Comparison of ENCODE assay signal across 10 cellular contexts in the genomic region with DNA sequence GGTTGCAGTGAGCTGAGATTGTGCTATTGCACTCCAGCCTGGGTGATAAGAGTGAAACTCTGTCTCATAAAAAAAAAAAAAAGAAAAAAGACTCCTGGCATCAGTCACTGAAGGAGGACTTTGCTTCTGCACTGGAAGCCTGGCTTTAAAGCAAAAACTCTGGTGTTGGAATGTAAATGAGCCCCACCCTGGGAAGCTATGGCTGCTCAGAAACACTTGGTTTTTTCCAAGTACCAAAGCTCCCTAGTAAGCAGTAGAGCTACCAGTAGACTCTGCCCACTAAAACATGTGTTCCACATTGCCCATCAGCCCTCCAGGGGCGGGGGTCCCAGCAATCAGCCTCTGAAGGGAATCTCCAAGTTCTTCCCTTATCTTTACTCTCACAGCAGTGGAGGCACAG.
DNase-seq lines count a peak whose midpoint lies in the region; ATAC-seq and TF ChIP-seq lines count a peak whose summit lies in the region.
"Had no signal": no experiment of that assay in that cellular context is flagged by ENCODE, and none has a peak within 500 bp of the region (broad histone marks: within the 10 kb centered on the region; RNA-seq: fewer than 3 reads in every experiment).

No MANE protein-coding gene starts in this region.

- H3K4me3 ChIP-seq in SJSA1, result no peak overlapping the region
- no peak overlapping the region for H3K4me3 ChIP-seq in left ventricle myocardium inferior
- no peak overlapping the region for H3K4me3 ChIP-seq in trophoblast cell (ENCODE audit: low read depth, low read length)

- H4K8ac ChIP-seq in trophoblast cell (ENCODE audit: low read depth, low read length), result peak overlapping the region; percentile 91

- H3K36me3 ChIP-seq in SJSA1 (no peaks in the 10 kb centered on the region), left ventricle myocardium inferior (no peaks in the 10 kb centered on the region), trophoblast cell (ENCODE audit: control insufficient read depth in 1 of 2, insufficient read depth in 2 of 2, low read length in 2 of 2) (peaks cover 1 to 2% of the 10 kb centered on the region in 2 experiments)

- DNase-seq in EH (ENCODE audit: low read depth), result peak; percentile 91
- peak in 1 of 2 experiments; percentile 61 for DNase-seq in SJSA1 (ENCODE audit: low read depth in 1 of 2, low spot score in 2 of 2)
- DNase-seq in left ventricle myocardium inferior, result no peak
- peak; percentile 64 to 77 for DNase-seq in trophoblast cell
- DNase-seq in Kasumi-1 (lab: John Stamatoyannopoulos, UW), result no peak
- no peak for DNase-seq in DMS114 treated with DMSO at 0.1 percent for 48 hours (lab: John Stamatoyannopoulos, UW; ENCODE audit: unreplicated experiment)
- no peak for DNase-seq in ecto neural progenitor cell (ENCODE audit: low spot score)
- DNase-seq: activated naive CD8-positive, alpha-beta T cell treated with anti-CD3 and anti-CD28 coated beads, Interleukin-2, amount 50 U/mL, for 24 hours; NCI-H2227 treated with DMSO at 0.1 percent for 48 hours had no signal

- ATAC-seq in GM18498 (IDR thresholded peaks at IDR 0.05; ENCODE audit: unreplicated experiment), result no peak
- ATAC-seq: activated naive CD8-positive, alpha-beta T cell treated with anti-CD3 and anti-CD28 coated beads, Interleukin-2, amount 50 U/mL, for 24 hours had no signal

- intact Hi-C loops in left ventricle myocardium inferior (cut with micrococcal nuclease), result no loop called here

- H3K9me3 ChIP-seq in SJSA1 (replicated peaks) (no peaks in the 10 kb centered on the region), left ventricle myocardium inferior (replicated peaks) (no peaks in the 10 kb centered on the region), trophoblast cell (ENCODE audit: insufficient read depth, low read depth, low read length) (no peaks in the 10 kb centered on the region)

- H3K4me1 ChIP-seq in SJSA1 (replicated peaks) (peaks cover 50% of the 10 kb centered on the region), left ventricle myocardium inferior (peaks cover 57% of the 10 kb centered on the region), trophoblast cell (ENCODE audit: control insufficient read depth in 1 of 2, insufficient read depth in 2 of 2, low read length in 2 of 2) (peaks cover 12 to 18% of the 10 kb centered on the region in 2 experiments)

- peak overlapping the region; percentile 100 for H2BK120ac ChIP-seq in trophoblast cell (ENCODE audit: insufficient read depth, low read length, poor library complexity)

- H3K27ac ChIP-seq in SJSA1 (peak overlapping the region; percentile 100), left ventricle myocardium inferior (replicated peaks) (peak overlapping the region; percentile 86), trophoblast cell (ENCODE audit: low read depth, low read length) (peak overlapping the region; percentile 99)

- H2AK5ac ChIP-seq in trophoblast cell (ENCODE audit: low read length), result peak overlapping the region; percentile 95

- peaks cover 7% of the 10 kb centered on the region for H3K79me2 ChIP-seq in trophoblast cell (ENCODE audit: control insufficient read depth, insufficient read depth, low read length, poor library complexity)

- no peak overlapping the region for H2AFZ ChIP-seq in trophoblast cell (ENCODE audit: insufficient read depth, low read length, poor library complexity)

- H3K9ac ChIP-seq in trophoblast cell (ENCODE audit: low read length), result no peak overlapping the region

- TF ChIP-seq CTCF in left ventricle myocardium inferior (IDR thresholded peaks at IDR 0.05; ENCODE audit: borderline replicate concordance), result no peak

- peak overlapping the region; percentile 52 for H3K4me2 ChIP-seq in trophoblast cell (ENCODE audit: low read length)

- WGBS in trophoblast cell (ENCODE audit: extremely low coverage, insufficient coverage, insufficient read length), result no CpG with 5 or more reads among the region's 1 CpG

- peaks cover 23% of the 10 kb centered on the region for H3K79me1 ChIP-seq in trophoblast cell (ENCODE audit: low read length)

- H4K91ac ChIP-seq in trophoblast cell (ENCODE audit: low read depth, low read length), result peak overlapping the region; percentile 100

- H2BK12ac ChIP-seq in trophoblast cell (ENCODE audit: low read length), result peak overlapping the region; percentile 97

- H2BK5ac ChIP-seq in trophoblast cell (ENCODE audit: low read depth, low read length, poor library complexity), result peak overlapping the region; percentile 99

- no peaks in the 10 kb centered on the region for H3K27me3 ChIP-seq in SJSA1 (replicated peaks)
- no peaks in the 10 kb centered on the region for H3K27me3 ChIP-seq in left ventricle myocardium inferior (ENCODE audit: low read depth)
- no peaks in the 10 kb centered on the region for H3K27me3 ChIP-seq in trophoblast cell (ENCODE audit: insufficient read depth, low read length)

- peak overlapping the region; percentile 59 for H4K12ac ChIP-seq in trophoblast cell (ENCODE audit: low read depth, low read length)

- H3K23ac ChIP-seq in trophoblast cell (ENCODE audit: low read length), result no peak overlapping the region

- H3K14ac ChIP-seq in trophoblast cell (ENCODE audit: low read length), result peak overlapping the region; percentile 99

- peak overlapping the region; percentile 93 for H3K4ac ChIP-seq in trophoblast cell (ENCODE audit: low read depth, low read length)

- H3K18ac ChIP-seq in trophoblast cell (ENCODE audit: low read length), result peak overlapping the region; percentile 84

Comparison
In these comparisons a context has a peak if more than half of its experiments do, and no peak if none do; other contexts are left out.
1. DNase-seq: peak in EH (single experiment) and trophoblast cell (2 of 2); none in left ventricle myocardium inferior (single experiment), Kasumi-1 (0 of 2), DMS114 treated with DMSO at 0.1 percent for 48 hours (single experiment) and ecto neural progenitor cell (single experiment).
2. Peak in every context shown above with its lines, with median percentiles within 50 percentile points of each other: H3K27ac ChIP-seq.